Comparison of ENCODE assay signal across 13 cellular contexts in genomic region chr9:94827584-94828304, GRCh38.
A peak's percentile ranks its signal among the peaks of the same experiment; 100 is the strongest.
DNase-seq lines count a peak whose midpoint lies in the region; ATAC-seq and TF ChIP-seq lines count a peak whose summit lies in the region.
"Had no signal": no experiment of that assay in that cellular context is flagged by ENCODE, and none has a peak within 500 bp of the region (broad histone marks: within the 10 kb centered on the region; RNA-seq: fewer than 3 reads in every experiment).

No MANE protein-coding gene starts in this region.

- ATAC-seq in heart right ventricle, result peak; percentile 49 to 85 (median 72)
- no peak for ATAC-seq in HG03521 (IDR thresholded peaks at IDR 0.05; ENCODE audit: unreplicated experiment)
- ATAC-seq in HG03025 (IDR thresholded peaks at IDR 0.05; ENCODE audit: low FRiP score, unreplicated experiment), result no peak
- ATAC-seq: activated CD8-positive, alpha-beta T cell treated with anti-CD3 and anti-CD28 coated beads for 36 hours; body of pancreas; SK-N-SH treated with all-trans-retinoic acid at 6 μM for 48 hours had no signal

- peaks cover 27% of the 10 kb centered on the region for H3K36me3 Mint-ChIP-seq in progenitor cell of endocrine pancreas (ENCODE audit: insufficient read depth)

- H3K9me3 Mint-ChIP-seq in progenitor cell of endocrine pancreas (ENCODE audit: low read depth), result peaks cover 7% of the 10 kb centered on the region

- no peaks in the 10 kb centered on the region for H3K27me3 ChIP-seq in ACC112 (ENCODE audit: insufficient read depth, low read length)
- no peaks in the 10 kb centered on the region for H3K27me3 ChIP-seq in heart right ventricle
- H3K27me3 ChIP-seq: body of pancreas, neutrophil had no signal

- no peak overlapping the region for H3K4me3 Mint-ChIP-seq in progenitor cell of endocrine pancreas (ENCODE audit: low read depth)
- H3K4me3 Mint-ChIP-seq: activated CD8-positive, alpha-beta T cell treated with anti-CD3 and anti-CD28 coated beads for 36 hours had no signal

- 56 to 67% methylated on average over 8 of the region's 8 CpGs for WGBS in heart right ventricle, 2 donors

- intact Hi-C loops in heart right ventricle (cut with DNase I), result loop anchor here in 1 of 10 donors (5.0 kb wide), 1 partner anchor 35 kb away; no protein-coding TSS in a partner anchor

- H3K27me3 Mint-ChIP-seq in progenitor cell of endocrine pancreas, result no peaks in the 10 kb centered on the region
- H3K27me3 Mint-ChIP-seq: activated CD8-positive, alpha-beta T cell treated with anti-CD3 and anti-CD28 coated beads for 36 hours had no signal

- peaks cover 0 to 6% (median 0%) of the 10 kb centered on the region in 11 donors for H3K9me3 ChIP-seq in heart right ventricle
- H3K9me3 ChIP-seq: neutrophil had no signal

- H3K36me3 ChIP-seq in ACC112 (ENCODE audit: insufficient read depth, low read length), result no peaks in the 10 kb centered on the region; the same call in 1 of the 2 replicates
- peaks cover 0 to 4% (median 0%) of the 10 kb centered on the region in 9 donors for H3K36me3 ChIP-seq in heart right ventricle
- H3K36me3 ChIP-seq: neutrophil had no signal

- H3K79me2 ChIP-seq in ACC112 (ENCODE audit: control insufficient read depth, insufficient read depth, low read length, unreplicated experiment), result no peaks in the 10 kb centered on the region

- H3K27ac ChIP-seq in ACC112 (ENCODE audit: low read depth, low read length) (0 out of 2 replicates have a peak overlapping the region, but pooled peaks have one; percentile 20), VCaP (peak overlapping the region; percentile 85), heart right ventricle (peak overlapping the region in 8 of 10 donors; percentile 5 to 61 (median 47))
- H3K27ac ChIP-seq: neutrophil had no signal

- H3K4me1 Mint-ChIP-seq in progenitor cell of endocrine pancreas (ENCODE audit: low read depth), result peaks cover 29% of the 10 kb centered on the region

- H3K4me3 ChIP-seq in ACC112 (ENCODE audit: low read depth, low read length) (no peak overlapping the region), heart right ventricle (no peak overlapping the region)
- H3K4me3 ChIP-seq: body of pancreas had no signal

- H2AFZ ChIP-seq in ACC112 (ENCODE audit: low read length, unreplicated experiment), result no peak overlapping the region

- H3K27ac Mint-ChIP-seq in progenitor cell of endocrine pancreas, result peak overlapping the region; percentile 50
- H3K27ac Mint-ChIP-seq: activated CD8-positive, alpha-beta T cell treated with anti-CD3 and anti-CD28 coated beads for 36 hours had no signal

- no peak for TF ChIP-seq CTCF in VCaP (conservative IDR thresholded peaks at IDR 0.05)
- no peak for TF ChIP-seq CTCF in heart right ventricle (IDR thresholded peaks at IDR 0.05)
- no peak for TF ChIP-seq CTCF in progenitor cell of endocrine pancreas (IDR thresholded peaks at IDR 0.05; ENCODE audit: unreplicated experiment)

- DNase-seq in heart right ventricle (peak in 1 of 2 donors; percentile 33), progenitor cell of endocrine pancreas (ENCODE audit: low spot score, unreplicated experiment) (no peak), NCI-H2107 treated with DMSO at 0.1 percent for 48 hours (lab: John Stamatoyannopoulos, UW; ENCODE audit: unreplicated experiment) (no peak), D341Med (ENCODE audit: low spot score) (no peak)
- DNase-seq: ACHN; activated CD8-positive, alpha-beta T cell treated with anti-CD3 and anti-CD28 coated beads for 36 hours had no signal

- H3K4me1 ChIP-seq in ACC112 (ENCODE audit: control insufficient read depth, insufficient read depth, low read length, unreplicated experiment) (peaks cover 6% of the 10 kb centered on the region), heart right ventricle (peaks cover 0 to 59% (median 37%) of the 10 kb centered on the region in 9 donors)

Comparison
In these comparisons a context has a peak if more than half of its experiments do, and no peak if none do; other contexts are left out.
1. H3K27ac ChIP-seq: peak in every context shown above with its lines; median percentile 85 in VCaP; 47 in heart right ventricle; 20 in ACC112.
2. ATAC-seq: peak in heart right ventricle (8 of 8); none in HG03521 (single experiment) and HG03025 (single experiment).